In genomic region chr1:200693327-200693726, GRCh38 we compare ENCODE assay signal across 24 cellular contexts. TPM values are rescaled to one million over a fixed set of nuclear protein-coding genes. Genes with fewer than 3 reads are reported as not detected.
DNase-seq lines count a peak whose midpoint lies in the region; ATAC-seq, FAIRE-seq and TF ChIP-seq lines count a peak whose summit lies in the region.
"Had no signal": no experiment of that assay in that cellular context is flagged by ENCODE, and none has a peak within 500 bp of the region (broad histone marks: within the 10 kb centered on the region; RNA-seq: fewer than 3 reads in every experiment).

No MANE protein-coding gene starts in this region.

- TF ChIP-seq POLR2A in K562 (conservative IDR thresholded peaks at IDR 0.05) = no peak

- H3K9me1 ChIP-seq in K562 (ENCODE audit: control insufficient read depth, insufficient read depth, low read length) = no peaks in the 10 kb centered on the region

- TF ChIP-seq EP300 in K562 (IDR thresholded peaks at IDR 0.05; ENCODE audit: low read length) = no peak

- ATAC-seq in K562 = peak; percentile 80
- ATAC-seq: CD8-positive, alpha-beta T cell had no signal

- DNase-seq in DMS 273 (lab: John Stamatoyannopoulos, UW; ENCODE audit: unreplicated experiment) = peak; percentile 14
- no peak for DNase-seq in DMS 273 treated with DMSO at 0.1 percent for 48 hours (lab: John Stamatoyannopoulos, UW)
- DNase-seq in LHCN-M2 (ENCODE audit: low read depth) = peak; percentile 11
- DNase-seq in K562 (ENCODE audit: extremely low read depth in 1 of 4, low spot score in 3 of 4) = peak in 1 of 4 experiments; percentile 27
- DNase-seq in MM.1S = no peak
- DNase-seq in NCI-H1105 (lab: John Stamatoyannopoulos, UW) = no peak
- no peak for DNase-seq in Ammon's horn (ENCODE audit: low spot score)
- DNase-seq in kidney = no peak
- DNase-seq: C1 segment of cervical spinal cord; CD8-positive, alpha-beta T cell; GM23248; HCEC 1CT; Karpas-422; NCI-H1092; NCI-H1436 treated with DMSO at 0.1 percent for 48 hours; NCI-H1930; NCI-H2227 treated with DMSO at 0.1 percent for 48 hours; NCI-H510A; PC-9; SHP77 treated with DMSO at 0.1 percent for 48 hours; SK-N-SH had no signal

- H3K27ac ChIP-seq in K562 (ENCODE audit: extremely low read depth, low read depth, low read length) (no peak overlapping the region), MM.1S (ENCODE audit: low read length) (no peak overlapping the region), kidney (ENCODE audit: low read depth in 2 of 2, low read length in 2 of 2) (no peak overlapping the region)
- H3K27ac ChIP-seq: 22Rv1, GM23248, PC-9, RWPE1 had no signal

- H4K20me1 ChIP-seq in K562 (replicated peaks; ENCODE audit: control insufficient read depth, insufficient read depth, low read length) = no peaks in the 10 kb centered on the region
- H4K20me1 ChIP-seq in MM.1S (ENCODE audit: insufficient read depth, low read length) = no peaks in the 10 kb centered on the region

- H3K9me3 ChIP-seq in K562 (replicated peaks; ENCODE audit: control insufficient read depth, insufficient read depth, low read depth, low read length) (no peaks in the 10 kb centered on the region), MM.1S (replicated peaks; ENCODE audit: insufficient read depth, low read length) (no peaks in the 10 kb centered on the region), kidney (ENCODE audit: control insufficient read depth in 1 of 2, low read length in 2 of 2) (no peaks in the 10 kb centered on the region)
- H3K9me3 ChIP-seq: SK-N-SH had no signal

- in situ Hi-C loops in K562 (cut with MboI) = no loop called here

- TF ChIP-seq RAD21 in K562 (CRISPR knock-in tag; conservative IDR thresholded peaks at IDR 0.05 in 1 of 2, IDR thresholded peaks at IDR 0.05 in 1 of 2) = no peak

- POLR2A ChIA-PET in K562 (lab: Yijun Ruan, JAX) = interaction anchor here (1.4 kb wide), 1 partner anchor 24 kb away, joined by 4 read pairs; the partner anchor contains the start of gene DDX59

- H3K36me3 ChIP-seq in K562 (ENCODE audit: control insufficient read depth, insufficient read depth, low read length) (no peaks in the 10 kb centered on the region), MM.1S (replicated peaks; ENCODE audit: insufficient read depth, low read length) (no peaks in the 10 kb centered on the region), kidney (ENCODE audit: control insufficient read depth in 1 of 2, insufficient read depth in 2 of 2, low read length in 2 of 2) (no peaks in the 10 kb centered on the region)

- H3K4me1 ChIP-seq in K562 (replicated peaks in 1 of 2; ENCODE audit: control insufficient read depth in 2 of 2, insufficient read depth in 2 of 2, low read length in 2 of 2) (no peaks in the 10 kb centered on the region), MM.1S (ENCODE audit: low read length) (no peaks in the 10 kb centered on the region), kidney (ENCODE audit: control insufficient read depth in 1 of 2, insufficient read depth in 1 of 2, low read depth in 1 of 2, low read length in 2 of 2) (no peaks in the 10 kb centered on the region)

- CTCF ChIA-PET in K562 (lab: Yijun Ruan, JAX; ENCODE audit: low intra/inter-chr PET ratio) = no interaction called here

- peak overlapping the region; percentile 3; the same call in 1 of the 2 replicates for H2AFZ ChIP-seq in K562 (ENCODE audit: low read depth, low read length)
- no peak overlapping the region for H2AFZ ChIP-seq in MM.1S (ENCODE audit: low read length)
- H2AFZ ChIP-seq: GM23248, PC-9 had no signal

- H3K4me3 ChIP-seq in K562 (no peak overlapping the region), MM.1S (ENCODE audit: low read length) (no peak overlapping the region), kidney (ENCODE audit: low read length in 2 of 2) (no peak overlapping the region)
- H3K4me3 ChIP-seq: GM23248, PC-9 had no signal

- no peaks in the 10 kb centered on the region for H3F3A ChIP-seq in MM.1S (ENCODE audit: insufficient read depth, low read length)

- no TSS peak for BruUV-seq in K562 (replicated peaks; lab: Mats Ljungman, UMichigan)

- H3K9ac ChIP-seq in K562 (ENCODE audit: insufficient read depth in 1 of 2, low read depth in 2 of 2, low read length in 2 of 2) (no peak overlapping the region), MM.1S (ENCODE audit: low read length) (no peak overlapping the region), kidney (ENCODE audit: low read length in 2 of 2) (no peak overlapping the region)
- H3K9ac ChIP-seq: GM23248, SK-N-SH had no signal

- H3K27me3 ChIP-seq in K562 (ENCODE audit: control insufficient read depth in 2 of 2, insufficient read depth in 2 of 2, low read length in 2 of 2) (no peaks in the 10 kb centered on the region), MM.1S (replicated peaks; ENCODE audit: insufficient read depth, low read length) (no peaks in the 10 kb centered on the region)

- no peaks in the 10 kb centered on the region for H3K9me2 ChIP-seq in MM.1S (replicated peaks; ENCODE audit: insufficient read depth, low read length)
- H3K9me2 ChIP-seq: SK-N-SH had no signal

- H3K4me2 ChIP-seq in K562 (ENCODE audit: insufficient read depth, low read length) (no peak overlapping the region), MM.1S (ENCODE audit: low read depth, low read length) (no peak overlapping the region)
- H3K4me2 ChIP-seq: PC-9, SK-N-SH had no signal

- TF ChIP-seq CTCF in K562 (IDR thresholded peaks at IDR 0.05 in 2 of 3, conservative IDR thresholded peaks at IDR 0.05 in 1 of 3; ENCODE audit: insufficient read depth in 2 of 3, low read depth in 1 of 3, low read length in 3 of 3) (no peak), MM.1S (IDR thresholded peaks at IDR 0.05; ENCODE audit: low read length) (no peak), kidney (IDR thresholded peaks at IDR 0.05; ENCODE audit: borderline replicate concordance, extremely low read depth, insufficient read depth) (no peak)

- FAIRE-seq in K562 (lab: Jason Lieb, UNC) (no peak), kidney (lab: Jason Lieb, UNC) (no peak)
- FAIRE-seq: GM12892 had no signal

- intact Hi-C loops in K562 (cut with micrococcal nuclease) (no loop called here), kidney (cut with DNase I) (no loop called here)

- no peaks in the 10 kb centered on the region for H3K79me2 ChIP-seq in K562 (ENCODE audit: control insufficient read depth, insufficient read depth, low read length)
- no peaks in the 10 kb centered on the region for H3K79me2 ChIP-seq in MM.1S (ENCODE audit: low read length)

TF ChIP-seq in K562, 482 proteins besides CTCF, POLR2A, EP300 and RAD21 (continues in another document):
- TF ChIP-seq USF2 (CRISPR knock-in tag; IDR thresholded peaks at IDR 0.05) (0 out of 2 replicates have a peak, but pooled peaks have one; percentile 32), DACH1 (IDR thresholded peaks at IDR 0.05; ENCODE audit: partially characterized antibody) (peak; percentile 60), HDAC2 (IDR thresholded peaks at IDR 0.05) (no peak)

RNA-seq across cellular contexts. Expression of gene DDX59, which starts 23.6 kb away (rescaled TPM):
- total RNA-seq in LHCN-M2 (2014; rRNA removed) (15.8 and 21.2 TPM in 2 replicates), K562 (2014; rRNA removed) (15.8 and 18.4 TPM in 2 replicates), K562 (2014; rRNA removed; fragmentation: Illumina TruSeq; extraction: Trizol) (21.1 and 23.9 TPM in 2 replicates), K562 (2015; rRNA removed; fragmentation: Illumina TruSeq; extraction: Trizol) (20.0 and 24.1 TPM in 2 replicates), K562 (2021) (17.9 and 19.9 TPM in 2 replicates), kidney (20.8 TPM)
- polyA plus RNA-seq in LHCN-M2 (2012) = 6.5 TPM
- 19.4 and 32.1 TPM in 2 replicates for total RNA-seq in K562 (2011; cell fraction: chromatin; rRNA removed; ENCODE audit: low replicate concordance)
- total RNA-seq in K562 (2011; cell fraction: nucleolus; rRNA removed) = 8.0 and 8.6 TPM in 2 replicates
- total RNA-seq in K562 (2011; cell fraction: nucleoplasm; rRNA removed) = 12.3 and 17.9 TPM in 2 replicates
- polyA plus RNA-seq in K562 (2011; rRNA removed) (19.8 and 23.4 TPM in 2 replicates), K562 (2014; fragmentation: Illumina TruSeq; extraction: Trizol) (21.1 and 30.4 TPM in 2 replicates), K562 (2014; fragmentation: Nextera tagmentation; extraction: Ambion mirVana) (1 to 10 TPM; 8.3 TPM), K562 (2014; rRNA removed) (24.4 and 25.7 TPM in 2 replicates), kidney (ENCODE audit: insufficient read depth, low read depth, low replicate concordance) (18.2 TPM)
- polyA plus RNA-seq in K562 (2011; cell fraction: cytosol; rRNA removed) = 4.9 and 12.3 TPM in 2 replicates
- 8.0 and 12.4 TPM in 2 replicates for polyA plus RNA-seq in K562 (2011; cell fraction: nucleus; rRNA removed)
- polyA plus RNA-seq in K562 (2012) = 12.2 and 19.5 TPM in 2 replicates
- 20.3 and 27.4 TPM in 2 replicates for polyA minus RNA-seq in K562 (2011; rRNA and poly(A)+ RNA removed)
- polyA minus RNA-seq in K562 (2011; cell fraction: cytosol; rRNA and poly(A)+ RNA removed) = 9.6 and 13.3 TPM in 2 replicates
- 6.5 and 13.0 TPM in 2 replicates for polyA minus RNA-seq in K562 (2011; cell fraction: nucleus; rRNA and poly(A)+ RNA removed)

RNA-seq across cellular contexts. Expression of gene CAMSAP2, which starts 45.4 kb away (rescaled TPM):
- total RNA-seq in LHCN-M2 (2014; rRNA removed) (30.8 and 35.2 TPM in 2 replicates), K562 (2014; rRNA removed) (2.7 and 2.9 TPM in 2 replicates), K562 (2014; rRNA removed; fragmentation: Illumina TruSeq; extraction: Trizol) (5.8 and 6.9 TPM in 2 replicates), K562 (2015; rRNA removed; fragmentation: Illumina TruSeq; extraction: Trizol) (7.4 and 7.5 TPM in 2 replicates), K562 (2021) (5.2 and 5.3 TPM in 2 replicates), kidney (30.3 TPM)
- polyA plus RNA-seq in LHCN-M2 (2012) = 10.9 TPM
- total RNA-seq in K562 (2011; cell fraction: chromatin; rRNA removed; ENCODE audit: low replicate concordance) = 2.9 and 9.1 TPM in 2 replicates
- total RNA-seq in K562 (2011; cell fraction: nucleolus; rRNA removed) = 0.83 and 1.1 TPM in 2 replicates
- 1.8 TPM in 2 replicates for total RNA-seq in K562 (2011; cell fraction: nucleoplasm; rRNA removed)
- polyA plus RNA-seq in K562 (2011; rRNA removed) (2.7 and 3.3 TPM in 2 replicates), K562 (2014; fragmentation: Illumina TruSeq; extraction: Trizol) (4.8 and 5.9 TPM in 2 replicates), K562 (2014; fragmentation: Nextera tagmentation; extraction: Ambion mirVana) (1 to 10 TPM; 1.4 to 1.7 TPM), K562 (2014; rRNA removed) (2.5 and 3.3 TPM in 2 replicates), kidney (ENCODE audit: insufficient read depth, low read depth, low replicate concordance) (7.5 TPM)
- polyA plus RNA-seq in K562 (2011; cell fraction: cytosol; rRNA removed) = 0.37 and 1.0 TPM in 2 replicates
- polyA plus RNA-seq in K562 (2011; cell fraction: nucleus; rRNA removed) = 2.1 and 3.5 TPM in 2 replicates
- polyA plus RNA-seq in K562 (2012) = 3.5 and 3.7 TPM in 2 replicates
- 7.5 and 10.8 TPM in 2 replicates for polyA minus RNA-seq in K562 (2011; rRNA and poly(A)+ RNA removed)
- 3.2 and 4.0 TPM in 2 replicates for polyA minus RNA-seq in K562 (2011; cell fraction: cytosol; rRNA and poly(A)+ RNA removed)
- polyA minus RNA-seq in K562 (2011; cell fraction: nucleus; rRNA and poly(A)+ RNA removed) = 2.8 and 4.9 TPM in 2 replicates

Comparison
In these comparisons a context has a peak if more than half of its experiments do, and no peak if none do; other contexts are left out.
1. DNase-seq: peak in DMS 273 (single experiment) and LHCN-M2 (single experiment); none in DMS 273 treated with DMSO at 0.1 percent for 48 hours (single experiment), MM.1S (single experiment), NCI-H1105 (single experiment), Ammon's horn (single experiment) and kidney (single experiment).